In the genomic region with DNA sequence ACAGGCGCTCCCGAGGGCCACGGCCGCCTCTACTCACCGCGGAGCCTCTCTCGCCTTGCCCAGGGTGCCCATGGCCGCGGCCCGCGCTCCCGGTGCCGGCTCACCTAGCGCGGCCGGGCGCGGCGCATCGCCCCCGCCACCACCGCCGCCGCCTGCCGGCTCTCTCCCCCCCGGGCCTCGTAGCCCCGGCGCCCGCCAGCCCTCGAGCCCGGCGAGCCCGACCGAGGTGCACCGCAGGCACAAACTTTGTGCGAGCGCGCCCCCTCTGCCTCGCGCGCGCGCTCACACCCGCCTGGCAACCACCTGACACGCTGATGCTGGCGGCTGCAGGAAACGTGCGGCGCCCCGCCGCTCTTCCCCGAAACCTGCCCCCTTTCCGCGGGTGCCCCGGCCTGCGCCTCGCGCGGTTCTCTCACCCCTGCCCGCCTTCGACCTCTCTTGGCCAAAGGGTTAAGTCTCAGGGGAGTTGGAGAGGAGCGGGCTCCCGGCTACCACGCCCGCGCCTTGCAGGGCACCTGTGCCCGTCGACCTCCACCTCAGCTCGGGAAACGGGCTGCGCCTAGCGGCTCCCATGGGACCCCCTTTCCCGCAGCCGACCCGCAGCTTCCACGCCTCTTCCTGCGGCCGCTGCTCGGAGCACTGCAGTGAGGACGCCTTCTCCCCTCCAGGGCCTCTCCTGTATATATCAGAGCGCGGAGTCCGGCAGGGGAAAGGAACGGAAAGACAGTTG, we compare ENCODE assay signal across 9 cellular contexts. TPM values are rescaled to one million over a fixed set of nuclear protein-coding genes. Genes with fewer than 3 reads are reported as not detected.
DNase-seq lines count a peak whose midpoint lies in the region; ATAC-seq lines count a peak whose summit lies in the region.
"Had no signal": no experiment of that assay in that cellular context is flagged by ENCODE, and none has a peak within 500 bp of the region (broad histone marks: within the 10 kb centered on the region; RNA-seq: fewer than 3 reads in every experiment).

A gene (minus strand): TSS at position 258 of the 730 bp plus-strand sequence. CDS start 186 bp downstream, at position 72.

- peak within 1 kb of the TSS; percentile 69 to 86 (median 81) for H3K9ac ChIP-seq in BLaER1 treated with 17β-estradiol and CSF1 and Interleukin-3, amounts not matched to agents 10 nM and 100 nM

- peaks cover 0 to 22% (median 0%) of the 10 kb centered on the region in 11 experiments; a peak in 7 of 22 replicates for H3K27me3 ChIP-seq in BLaER1 treated with 17β-estradiol and CSF1 and Interleukin-3, amounts not matched to agents 10 nM and 100 nM

- intact Hi-C loops in Right ventricle myocardium superior (cut with DNase I), result loop anchor here (10.0 kb wide), 1 partner anchor 120 kb away; no protein-coding TSS in a partner anchor
- intact Hi-C loops in posterior vena cava (cut with DNase I), result loop anchor here in 1 of 2 donors (10.0 kb wide), 1 partner anchor 120 kb away; no protein-coding TSS in a partner anchor

- 0 out of 22 replicates have a peak, but pooled peaks cover 0 to 5% (median 0%) of the 10 kb centered on the region in 11 experiments for H4K20me1 ChIP-seq in BLaER1 treated with 17β-estradiol and CSF1 and Interleukin-3, amounts not matched to agents 10 nM and 100 nM

- DNase-seq in RKO (ENCODE audit: low spot score) (peak; percentile 48), activated gamma-delta T cell treated with Interleukin-2 at 50 U/mL for 16 hours (peak; percentile 87), Right ventricle myocardium superior (peak; percentile 68), posterior vena cava (ENCODE audit: low spot score) (peak; percentile 88), ureter (ENCODE audit: low spot score) (peak; percentile 62)

- peak; percentile 66 for ATAC-seq in GM19035 (IDR thresholded peaks at IDR 0.05; ENCODE audit: unreplicated experiment)
- ATAC-seq in HG03280 (IDR thresholded peaks at IDR 0.05; ENCODE audit: unreplicated experiment), result peak; percentile 72
- peak; percentile 83 for ATAC-seq in Right ventricle myocardium superior (ENCODE audit: poor library complexity)

- H3K27ac ChIP-seq in BLaER1 treated with 17β-estradiol and CSF1 and Interleukin-3, amounts not matched to agents 10 nM and 100 nM, result peak within 1 kb of the TSS; percentile 45 to 78 (median 68); a peak in 21 of 22 replicates
- H3K27ac ChIP-seq: epithelial cell of prostate had no signal

- H3K4me1 ChIP-seq in BLaER1 treated with 17β-estradiol and CSF1 and Interleukin-3, amounts not matched to agents 10 nM and 100 nM, result peaks cover 4 to 41% (median 18%) of the 10 kb centered on the region in 10 experiments; a peak in 17 of 20 replicates

- peak within 1 kb of the TSS; percentile 85 to 99 (median 97) for H3K4me2 ChIP-seq in BLaER1 treated with 17β-estradiol and CSF1 and Interleukin-3, amounts not matched to agents 10 nM and 100 nM

- peak within 1 kb of the TSS; percentile 74 to 88 (median 80) for H3K4me3 ChIP-seq in BLaER1 treated with 17β-estradiol and CSF1 and Interleukin-3, amounts not matched to agents 10 nM and 100 nM

- peaks cover 0 to 7% (median 0%) of the 10 kb centered on the region in 11 experiments; a peak in 2 of 22 replicates for H3K36me3 ChIP-seq in BLaER1 treated with 17β-estradiol and CSF1 and Interleukin-3, amounts not matched to agents 10 nM and 100 nM

- H3K9me3 ChIP-seq in BLaER1 treated with 17β-estradiol and CSF1 and Interleukin-3, amounts not matched to agents 10 nM and 100 nM (replicated peaks in 1 of 11), result no peaks in the 10 kb centered on the region

RNA-seq across cellular contexts. Expression of the gene that starts here (rescaled TPM):
- total RNA-seq in Right ventricle myocardium superior, result 0.11 TPM
- total RNA-seq in posterior vena cava, result under 1 TPM; 0.60 to 0.67 TPM
- 1.8 TPM for total RNA-seq in ureter

Comparison
In these comparisons a context has a peak if more than half of its experiments do, and no peak if none do; other contexts are left out.
1. Peak in every context shown above with its lines: DNase-seq, ATAC-seq, H3K4me3 ChIP-seq and H3K27ac ChIP-seq.
2. Peak in DNase-seq and ATAC-seq in Right ventricle myocardium superior; RNA of the gene not detected or under 1 TPM.
3. Peak in DNase-seq in posterior vena cava; RNA of the gene not detected or under 1 TPM.